1 cellular context compared by ENCODE assay signal in genomic region chr1:86939406-86939805, GRCh38.
TF ChIP-seq lines count a peak whose summit lies in the region.

No MANE protein-coding gene starts in this region.

TF ChIP-seq in GM12878, 131 proteins besides CTCF, POLR2A, EP300 and RAD21:
- TF ChIP-seq NKRF (conservative IDR thresholded peaks at IDR 0.05) = no peak
- TF ChIP-seq RUNX3 (IDR thresholded peaks at IDR 0.05; ENCODE audit: low read length) = no peak
- no peak for TF ChIP-seq MTA3 (IDR thresholded peaks at IDR 0.05; ENCODE audit: borderline replicate concordance, low read length)
- TF ChIP-seq BRCA1 (IDR thresholded peaks at IDR 0.05; ENCODE audit: low read depth, low read length) = no peak
- no peak for TF ChIP-seq RBBP5 (conservative IDR thresholded peaks at IDR 0.05)
- no peak for TF ChIP-seq CBFB (IDR thresholded peaks at IDR 0.05; ENCODE audit: low read depth)
- TF ChIP-seq ATF7 (IDR thresholded peaks at IDR 0.05; ENCODE audit: low read depth) = no peak
- no peak for TF ChIP-seq ATF3 (IDR thresholded peaks at IDR 0.05; ENCODE audit: borderline replicate concordance, extremely low read depth, low read depth, low read length)
- TF ChIP-seq CREB1 (IDR thresholded peaks at IDR 0.05; ENCODE audit: low read depth) = no peak
- TF ChIP-seq SUZ12 (IDR thresholded peaks at IDR 0.05; ENCODE audit: unreplicated experiment) = no peak
- TF ChIP-seq SMAD1 (IDR thresholded peaks at IDR 0.05; ENCODE audit: low read depth, partially characterized antibody) = no peak
- TF ChIP-seq SIX5 (IDR thresholded peaks at IDR 0.05; ENCODE audit: low read depth, low read length, severe bottlenecking) = no peak
